19 cellular contexts compared by ENCODE assay signal in genomic region chr10:113001599-113002448, GRCh38. TPM values are rescaled to one million over a fixed set of nuclear protein-coding genes. Genes with fewer than 3 reads are reported as not detected.
DNase-seq lines count a peak whose midpoint lies in the region; ATAC-seq, FAIRE-seq and TF ChIP-seq lines count a peak whose summit lies in the region.
"Had no signal": no experiment of that assay in that cellular context is flagged by ENCODE, and none has a peak within 500 bp of the region (broad histone marks: within the 10 kb centered on the region; RNA-seq: fewer than 3 reads in every experiment).

No MANE protein-coding gene starts in this region.

- no peak overlapping the region for H2AFZ ChIP-seq in IMR-90 (replicated peaks; ENCODE audit: low read length, poor library complexity)

- no peak overlapping the region for H3K9ac ChIP-seq in IMR-90 (ENCODE audit: low read depth, low read length)

- dilution Hi-C loops in IMR-90 (cut with HindIII; ENCODE audit: low sequenced_read_pairs, unreplicated experiment), result no loop called here

- no peaks in the 10 kb centered on the region for H3K9me3 Mint-ChIP-seq in progenitor cell of endocrine pancreas (ENCODE audit: low read depth)

- no peak overlapping the region for H2BK120ac ChIP-seq in IMR-90 (ENCODE audit: low read depth, low read length)

- peaks cover 23% of the 10 kb centered on the region for H3K9me1 ChIP-seq in IMR-90 (ENCODE audit: insufficient read depth, low read length)

- no peaks in the 10 kb centered on the region for H3K9me3 ChIP-seq in A549
- no peaks in the 10 kb centered on the region for H3K9me3 ChIP-seq in IMR-90 (ENCODE audit: control insufficient read depth, insufficient read depth, low read length)
- H3K9me3 ChIP-seq in tibial nerve, result no peaks in the 10 kb centered on the region
- H3K9me3 ChIP-seq: pancreas had no signal

- 74% methylated on average over 8 of the region's 8 CpGs for WGBS in A549 (ENCODE audit: missing lambda C conversion rate)
- 94% methylated on average over 3 of the region's 8 CpGs; no CpG with 5 or more reads in 1 of the 2 experiments for WGBS in IMR-90 (ENCODE audit: extremely low coverage in 2 of 2, insufficient read length in 1 of 2), 2 experiments
- WGBS in tibial nerve, 2 donors, result 87% methylated on average over 8 of the region's 8 CpGs

- TF ChIP-seq POLR2A in A549 (IDR thresholded peaks at IDR 0.05; ENCODE audit: low read length) (no peak), IMR-90 (IDR thresholded peaks at IDR 0.05; ENCODE audit: low read depth, low read length) (no peak), tibial nerve (IDR thresholded peaks at IDR 0.05) (no peak)

- no peak for ATAC-seq in A549
- ATAC-seq in IMR-90 (ENCODE audit: low read depth), result peak; percentile 25; the same call in 1 of the 2 replicates
- no peak for ATAC-seq in GM18511 (IDR thresholded peaks at IDR 0.05; ENCODE audit: unreplicated experiment)

- no peak overlapping the region for H2AK9ac ChIP-seq in IMR-90 (replicated peaks; ENCODE audit: low read depth, low read length, poor library complexity)

- H2BK5ac ChIP-seq in IMR-90 (ENCODE audit: low read depth, low read length, poor library complexity, severe bottlenecking), result no peak overlapping the region

- H3K4me3 ChIP-seq in A549, result no peak overlapping the region
- no peak overlapping the region for H3K4me3 ChIP-seq in IMR-90 (ENCODE audit: insufficient read depth, low read depth, low read length)
- no peak overlapping the region for H3K4me3 ChIP-seq in dorsolateral prefrontal cortex
- H3K4me3 ChIP-seq in tibial nerve, result no peak overlapping the region
- H3K4me3 ChIP-seq: pancreas had no signal

- peaks cover 61% of the 10 kb centered on the region for H3K4me1 Mint-ChIP-seq in progenitor cell of endocrine pancreas (ENCODE audit: low read depth)

- H4K20me1 ChIP-seq in IMR-90 (ENCODE audit: insufficient read depth, low read length), result peaks cover 63% of the 10 kb centered on the region

- no peak overlapping the region for H2BK15ac ChIP-seq in IMR-90 (ENCODE audit: low read depth, low read length)

- no peak for FAIRE-seq in A549 (lab: Jason Lieb, UNC)
- FAIRE-seq: endothelial cell of umbilical vein, pancreas, TTC549 had no signal

- H3K23ac ChIP-seq in IMR-90 (ENCODE audit: low read depth, low read length), result no peak overlapping the region

- no peak for TF ChIP-seq CTCF in A549 (IDR thresholded peaks at IDR 0.05)
- no peak for TF ChIP-seq CTCF in IMR-90 (conservative IDR thresholded peaks at IDR 0.05; ENCODE audit: low read depth, low read length)
- TF ChIP-seq CTCF in dorsolateral prefrontal cortex (IDR thresholded peaks at IDR 0.05 in 54 of 56, conservative IDR thresholded peaks at IDR 0.05 in 2 of 56; ENCODE audit: low read depth in 1 of 56, partially characterized antibody in 56 of 56), result no peak
- TF ChIP-seq CTCF in progenitor cell of endocrine pancreas (IDR thresholded peaks at IDR 0.05; ENCODE audit: unreplicated experiment), result no peak
- no peak for TF ChIP-seq CTCF in tibial nerve (IDR thresholded peaks at IDR 0.05)

- peaks cover 22 to 81% of the 10 kb centered on the region in 2 experiments for H3K79me1 ChIP-seq in IMR-90 (ENCODE audit: low read depth in 1 of 2, low read length in 2 of 2)

- no peak overlapping the region for H4K5ac ChIP-seq in IMR-90 (ENCODE audit: low read depth, low read length)

- in situ Hi-C loops in IMR-90 (cut with MboI; ENCODE audit: low sequenced_read_pairs), result no loop called here

- H3K27me3 ChIP-seq in IMR-90 (ENCODE audit: control insufficient read depth, insufficient read depth, low read length) (no peaks in the 10 kb centered on the region), dorsolateral prefrontal cortex (no peaks in the 10 kb centered on the region), tibial nerve (no peaks in the 10 kb centered on the region)
- H3K27me3 ChIP-seq: pancreas had no signal

- no TSS peak for BruUV-seq in IMR-90 (replicated peaks; lab: Mats Ljungman, UMichigan)

- no peak overlapping the region for H3K56ac ChIP-seq in IMR-90 (ENCODE audit: extremely low read depth, insufficient read depth, low read length)

- peak overlapping the region; percentile 86 for H3K27ac Mint-ChIP-seq in progenitor cell of endocrine pancreas

- TF ChIP-seq RAD21 in A549 (conservative IDR thresholded peaks at IDR 0.05 in 1 of 2, IDR thresholded peaks at IDR 0.05 in 1 of 2), result no peak
- no peak for TF ChIP-seq RAD21 in IMR-90 (IDR thresholded peaks at IDR 0.05; ENCODE audit: low read length)

- intact Hi-C loops in IMR-90 (cut with micrococcal nuclease) (no loop called here), dorsolateral prefrontal cortex (cut with DNase I) (loop anchor here in 1 of 2 donors (2.0 to 5.0 kb wide), 2 partner anchors 50 to 57 kb away; partner anchors contain the start of gene TCF7L2)

- no peak overlapping the region for H3K18ac ChIP-seq in IMR-90 (ENCODE audit: low read depth, low read length)

- H4K91ac ChIP-seq in IMR-90 (ENCODE audit: insufficient read depth, low read depth, low read length), result no peak overlapping the region

- H3K4me2 ChIP-seq in A549, result no peak overlapping the region
- H3K4me2 ChIP-seq in IMR-90 (ENCODE audit: low read depth, low read length), result no peak overlapping the region

- no peak overlapping the region for H3K4ac ChIP-seq in IMR-90 (ENCODE audit: low read depth, low read length)

- CTCF ChIA-PET in A549 (lab: Yijun Ruan, JAX) (interaction anchor here (0.7 to 1.1 kb wide), 2 partner anchors 11 to 315 kb away, joined by 3 read pairs; no protein-coding TSS in a partner anchor), IMR-90 (lab: Yijun Ruan, JAX) (no interaction called here)

- H3K36me3 ChIP-seq in IMR-90 (ENCODE audit: control insufficient read depth, insufficient read depth, low read length), result peaks cover 5% of the 10 kb centered on the region; the same call in 1 of the 2 replicates
- no peaks in the 10 kb centered on the region for H3K36me3 ChIP-seq in tibial nerve
- H3K36me3 ChIP-seq: pancreas had no signal

- H2AK5ac ChIP-seq in IMR-90 (ENCODE audit: low read depth, low read length), result no peak overlapping the region

- peaks cover 7% of the 10 kb centered on the region for H3K36me3 Mint-ChIP-seq in progenitor cell of endocrine pancreas (ENCODE audit: insufficient read depth)

- H3K4me1 ChIP-seq in A549 (peaks cover 72% of the 10 kb centered on the region), IMR-90 (ENCODE audit: control insufficient read depth, insufficient read depth, low read length) (peaks cover 3% of the 10 kb centered on the region), tibial nerve (peaks cover 0 to 86% (median 28%) of the 10 kb centered on the region in 4 donors)

- TF ChIP-seq EP300 in A549 (IDR thresholded peaks at IDR 0.05) (no peak), tibial nerve (IDR thresholded peaks at IDR 0.05) (no peak)

- 0 out of 2 replicates have a peak overlapping the region, but pooled peaks have one; percentile 29 for H3K14ac ChIP-seq in IMR-90 (replicated peaks; ENCODE audit: low read depth, low read length)

- POLR2A ChIA-PET in A549 (lab: Yijun Ruan, JAX) (no interaction called here), IMR-90 (lab: Charles Lee; ENCODE audit: unreplicated experiment) (no interaction called here)

- no peaks in the 10 kb centered on the region for H3K27me3 Mint-ChIP-seq in progenitor cell of endocrine pancreas

- H3K4me3 Mint-ChIP-seq in progenitor cell of endocrine pancreas (ENCODE audit: low read depth), result no peak overlapping the region

- H3K27ac ChIP-seq in A549, result no peak overlapping the region; a peak in 1 of 6 replicates
- no peak overlapping the region for H3K27ac ChIP-seq in IMR-90 (ENCODE audit: insufficient read depth, low read length)
- H3K27ac ChIP-seq in dorsolateral prefrontal cortex, result peak overlapping the region in 45 of 59 donors; percentile 3 to 94 (median 78)
- H3K27ac ChIP-seq in tibial nerve, result peak overlapping the region in 2 of 4 donors; percentile 37 to 65

- H2BK20ac ChIP-seq in IMR-90 (ENCODE audit: low read depth, low read length), result no peak overlapping the region

- no peak overlapping the region for H4K8ac ChIP-seq in IMR-90 (ENCODE audit: low read depth in 2 of 2, low read length in 2 of 2)

- DNase-seq in A549 (ENCODE audit: low read depth in 1 of 2, low spot score in 1 of 2), result no peak
- no peak for DNase-seq in IMR-90
- no peak for DNase-seq in dorsolateral prefrontal cortex
- DNase-seq in progenitor cell of endocrine pancreas (ENCODE audit: low spot score, unreplicated experiment), result no peak
- DNase-seq in tibial nerve (ENCODE audit: low spot score in 2 of 2), result no peak
- no peak for DNase-seq in mucosa of gallbladder (ENCODE audit: low spot score)
- DNase-seq in central memory CD4-positive, alpha-beta T cell, result no peak
- DNase-seq: activated CD4-positive, alpha-beta T cell treated with anti-CD3 and anti-CD28 coated beads for 48 hours; activated naive CD4-positive, alpha-beta T cell; DMS79; KG1; NCI-H1048; NCI-H2081; NK-92 treated with Interleukin-12 subunit alpha and Interleukin-12 subunit beta, amount 100 ng/mL, for 24 hours; stimulated activated CD4-positive, alpha-beta T cell treated with anti-CD3 and anti-CD28 coated beads, Interleukin-4, amount 100 ng/mL, for 1 hour had no signal

TF ChIP-seq in A549, 52 proteins besides CTCF, POLR2A, EP300 and RAD21 (continues in another document):
- TF ChIP-seq KDM1A (IDR thresholded peaks at IDR 0.05; ENCODE audit: low read depth) (0 out of 2 replicates have a peak, but pooled peaks have one; percentile 29), MAFK (IDR thresholded peaks at IDR 0.05; ENCODE audit: partially characterized antibody) (peak; percentile 71)

TF ChIP-seq in IMR-90, 13 proteins besides CTCF, POLR2A, EP300 and RAD21 (continues in another document):
- TF ChIP-seq MAFK (IDR thresholded peaks at IDR 0.05; ENCODE audit: low read depth, low read length) (peak; percentile 12; the same call in 1 of the 2 replicates), USF2 (IDR thresholded peaks at IDR 0.05; ENCODE audit: low read depth, low read length) (no peak)

RNA-seq across cellular contexts. Expression of gene TCF7L2, which starts 51.8 kb away (rescaled TPM):
- 11.3 and 15.8 TPM in 2 replicates for polyA plus RNA-seq in A549 (2011; rRNA removed)
- 25.6 and 26.7 TPM in 2 replicates for polyA plus RNA-seq in A549 (2012; cell fraction: cytosol; rRNA removed)
- polyA plus RNA-seq in A549 (2012; cell fraction: nucleus; rRNA removed), result 54.2 and 56.7 TPM in 2 replicates
- 14.4 to 16.5 TPM (median 14.5 TPM) in 3 replicates for polyA plus RNA-seq in A549 (2017; fragmentation: RNase III; extraction: RNeasy Plus Mini Kit Qiagen cat#74134 plus additional on column Dnase treatment)
- polyA minus RNA-seq in A549 (2011; rRNA and poly(A)+ RNA removed), result 30.2 and 36.0 TPM in 2 replicates
- 1.3 and 1.7 TPM in 2 replicates for total RNA-seq in IMR-90 (2012; rRNA removed)
- polyA plus RNA-seq in IMR-90 (2012; rRNA removed), result 12.2 and 16.6 TPM in 2 replicates
- polyA plus RNA-seq in IMR-90 (2012; cell fraction: cytosol; rRNA removed), result 9.2 and 13.9 TPM in 2 replicates
- polyA plus RNA-seq in IMR-90 (2012; cell fraction: nucleus; rRNA removed; ENCODE audit: low replicate concordance), result 39.1 and 40.0 TPM in 2 replicates
- total RNA-seq in dorsolateral prefrontal cortex, result 10 to 100 TPM; 15.8 to 51.9 (median 27.4) TPM
- total RNA-seq in progenitor cell of endocrine pancreas, result 103 and 109 TPM in 2 replicates
- 10 to 100 TPM; 25.1 to 38.9 (median 26.9) TPM for total RNA-seq in tibial nerve
- total RNA-seq in mucosa of gallbladder, result 35.3 TPM

Comparison
In these comparisons a context has a peak if more than half of its experiments do, and no peak if none do; other contexts are left out.
1. H3K27ac ChIP-seq: peak in dorsolateral prefrontal cortex (45 of 59); none in A549 (0 of 2) and IMR-90 (single experiment).